In genomic region chr18:76255070-76255683, GRCh38 we compare ENCODE assay signal across 28 cellular contexts.
DNase-seq lines count a peak whose midpoint lies in the region; ATAC-seq, FAIRE-seq and TF ChIP-seq lines count a peak whose summit lies in the region.
"Had no signal": no experiment of that assay in that cellular context is flagged by ENCODE, and none has a peak within 500 bp of the region (broad histone marks: within the 10 kb centered on the region; RNA-seq: fewer than 3 reads in every experiment).

No MANE protein-coding gene starts in this region.

- no peaks in the 10 kb centered on the region for H3K27me3 ChIP-seq in bronchial epithelial cell (ENCODE audit: control insufficient read depth, insufficient read depth, low read length)
- H3K27me3 ChIP-seq: adrenal gland, brain microvascular endothelial cell, tibial nerve had no signal

- no peak for TF ChIP-seq CTCF in bronchial epithelial cell (IDR thresholded peaks at IDR 0.05; ENCODE audit: insufficient read depth, low read length, severe bottlenecking)

- FAIRE-seq in bronchial epithelial cell (lab: Jason Lieb, UNC), result peak; percentile 43
- FAIRE-seq: keratinocyte had no signal

- H3K36me3 ChIP-seq in bronchial epithelial cell (ENCODE audit: control insufficient read depth, insufficient read depth, low read length), result no peaks in the 10 kb centered on the region
- H3K36me3 ChIP-seq: adrenal gland, brain microvascular endothelial cell, tibial nerve had no signal

- no peak overlapping the region for H3K4me3 ChIP-seq in bronchial epithelial cell (ENCODE audit: low read depth, low read length)
- H3K4me3 ChIP-seq: adrenal gland, skin epidermis, tibial nerve had no signal

- DNase-seq in COLO829 (ENCODE audit: low spot score), result peak; percentile 77
- peak; percentile 83 for DNase-seq in NCI-H345 (lab: John Stamatoyannopoulos, UW)
- DNase-seq in bronchial epithelial cell (ENCODE audit: low read depth), result no peak
- DNase-seq in NCI-H524 (lab: John Stamatoyannopoulos, UW), result no peak
- no peak for DNase-seq in NCI-H1105 treated with DMSO at 0.1 percent for 48 hours (lab: John Stamatoyannopoulos, UW)
- DNase-seq: activated CD4-positive, alpha-beta T cell treated with anti-CD3 and anti-CD28 coated beads, Interleukin-2, amount 50 U/mL, for 4 hours; activated naive CD4-positive, alpha-beta T cell treated with Interleukin-2 at 50 U/mL for 16 hours; adrenal gland; brain microvascular endothelial cell; CD8-positive, alpha-beta memory T cell; effector CD4-positive, alpha-beta T cell; GDM1; glutamatergic neuron; left ventricle myocardium superior; naive B cell; NCI-H1092; NCI-H2029; occipital lobe; SIG-M5; stimulated activated CD8-positive, alpha-beta memory T cell treated with anti-CD3 and anti-CD28 coated beads, Interleukin-4, amount 100 ng/mL, for 48 hours; SW 1271; T-helper 9 cell had no signal

- ATAC-seq in GM19372 (IDR thresholded peaks at IDR 0.05; ENCODE audit: low read depth, unreplicated experiment) (peak; percentile 79), GM18520 (IDR thresholded peaks at IDR 0.05; ENCODE audit: unreplicated experiment) (no peak), HG03135 (IDR thresholded peaks at IDR 0.05; ENCODE audit: unreplicated experiment) (no peak)
- ATAC-seq: left ventricle myocardium superior had no signal

Comparison
In these comparisons a context has a peak if more than half of its experiments do, and no peak if none do; other contexts are left out.
1. DNase-seq: peak in COLO829 (single experiment) and NCI-H345 (single experiment); none in bronchial epithelial cell (single experiment), NCI-H524 (0 of 2) and NCI-H1105 treated with DMSO at 0.1 percent for 48 hours (single experiment).